Comparison of ENCODE assay signal across 8 cellular contexts in the genomic region with DNA sequence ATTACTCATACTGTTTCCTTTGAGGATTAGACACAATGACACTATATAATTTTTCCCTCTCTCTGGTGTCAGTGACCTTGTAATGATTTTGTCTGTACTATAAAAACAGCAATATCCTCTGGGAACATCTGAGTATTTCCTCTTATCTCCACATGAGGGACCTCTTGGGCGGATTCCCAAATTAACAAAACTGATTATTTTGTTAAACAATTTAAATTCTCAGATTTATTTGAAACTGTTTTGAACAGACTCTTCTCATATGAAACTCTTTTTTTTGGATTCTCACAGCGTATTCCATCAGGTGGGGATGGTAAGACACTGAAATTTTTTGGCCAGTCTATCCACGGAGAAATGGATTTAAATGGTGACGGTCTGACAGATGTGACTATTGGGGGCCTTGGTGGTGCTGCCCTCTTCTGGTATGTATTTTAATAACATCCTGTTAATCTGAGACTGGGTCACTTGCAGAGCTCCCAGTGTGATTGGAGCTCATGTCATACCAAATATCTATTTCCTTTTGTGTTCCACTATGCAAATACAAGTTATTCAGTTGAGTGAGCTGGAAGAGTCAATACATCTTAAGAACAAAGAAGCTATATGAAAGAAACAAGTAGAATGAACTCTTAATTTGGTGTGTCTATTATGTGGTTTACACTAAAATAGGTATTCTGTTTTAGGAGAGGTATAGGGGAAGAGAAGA.
A peak's percentile ranks its signal among the peaks of the same experiment; 100 is the strongest.
DNase-seq lines count a peak whose midpoint lies in the region; ATAC-seq, FAIRE-seq and TF ChIP-seq lines count a peak whose summit lies in the region.

No MANE protein-coding gene starts in this region.

- peak; percentile 71 for TF ChIP-seq RAD21 in GM12878 (IDR thresholded peaks at IDR 0.05; ENCODE audit: insufficient read depth, low read depth, low read length)

- H2AFZ ChIP-seq in GM12878 (ENCODE audit: control insufficient read depth, low read depth, low read length) = peak overlapping the region; percentile 41; the same call in 1 of the 2 replicates

- H3K4me2 ChIP-seq in GM12878 (ENCODE audit: control insufficient read depth, insufficient read depth) = peak overlapping the region; percentile 59

- in situ Hi-C loops in GM12878 (cut with MboI) = loop anchor here (5.0 kb wide), 1 partner anchor 123 kb away; no protein-coding TSS in a partner anchor

- peaks cover 5 to 7% (median 7%) of the 10 kb centered on the region in 3 donors for H3K4me1 Mint-ChIP-seq in T-cell

- peak; percentile 52 for DNase-seq in activated gamma-delta T cell treated with Interleukin-2 at 50 U/mL for 16 hours
- no peak for DNase-seq in activated gamma-delta T cell (lab: John Stamatoyannopoulos, UW)
- DNase-seq in NCI-H1105 (lab: John Stamatoyannopoulos, UW) = peak; percentile 29
- DNase-seq in T-cell = peak in 30 of 34 experiments; percentile 4 to 59 (median 24)
- DNase-seq in GM12878 (ENCODE audit: low read depth, low spot score) = peak; percentile 27
- peak; percentile 9 for DNase-seq in iPS DF 4.7 (ENCODE audit: extremely low read depth, low spot score)
- DNase-seq in small intestine = peak; percentile 61

- no peak overlapping the region for H3K27ac Mint-ChIP-seq in T-cell

- WGBS in GM12878 (ENCODE audit: insufficient coverage, insufficient replicate concordance, low lambda C conversion rate, missing lambda C conversion rate) = 3% methylated on average over 4 of the region's 4 CpGs
- 11 to 40% (median 37%) methylated on average over 4 of the region's 4 CpGs for WGBS in small intestine, 3 donors

- H3K9me3 ChIP-seq in GM12878 (replicated peaks; ENCODE audit: control insufficient read depth, insufficient read depth, low read length) (no peaks in the 10 kb centered on the region), small intestine (ENCODE audit: control insufficient read depth, low read depth) (no peaks in the 10 kb centered on the region)

- ATAC-seq in HG02763 (IDR thresholded peaks at IDR 0.05; ENCODE audit: unreplicated experiment) = peak; percentile 100
- peak; percentile 75 to 92 (median 86) for ATAC-seq in T-cell (replicated peaks in 1 of 4)
- peak; percentile 99 for ATAC-seq in GM12878

- TF ChIP-seq EP300 in GM12878 (IDR thresholded peaks at IDR 0.05; ENCODE audit: borderline replicate concordance in 1 of 2, control insufficient read depth in 1 of 2, low read depth in 2 of 2, low read length in 2 of 2) = no peak

- H3K27me3 Mint-ChIP-seq in T-cell = no peaks in the 10 kb centered on the region

- BruUV-seq in GM12878 (replicated peaks; lab: Mats Ljungman, UMichigan) = no TSS peak

- RAD21 ChIA-PET in GM12878 (lab: Charles Lee; ENCODE audit: unreplicated experiment) = interaction anchor here (0.6 to 1.5 kb wide), 10 partner anchors 10 to 229 kb away, joined by 3 to 8 read pairs (median 3); no protein-coding TSS in a partner anchor

- no peaks in the 10 kb centered on the region for H3K27me3 ChIP-seq in GM12878 (replicated peaks in 1 of 2; ENCODE audit: control insufficient read depth in 2 of 2, insufficient read depth in 2 of 2, low read length in 1 of 2)
- no peaks in the 10 kb centered on the region for H3K27me3 ChIP-seq in small intestine (ENCODE audit: control insufficient read depth in 2 of 2, insufficient read depth in 2 of 2, low read length in 2 of 2)

- H3K27ac ChIP-seq in GM12878 (ENCODE audit: control insufficient read depth, insufficient read depth) = no peak overlapping the region
- no peak overlapping the region for H3K27ac ChIP-seq in small intestine (ENCODE audit: low read depth in 1 of 2, low read length in 1 of 2)

- POLR2A ChIA-PET in T-cell (lab: Charles Lee) = interaction anchor here in 1 of 2 donors (0.6 kb wide), 1 partner anchor 18 kb away, joined by 3 read pairs; no protein-coding TSS in a partner anchor
- POLR2A ChIA-PET in GM12878 (lab: Charles Lee) = no interaction called here

- peak; percentile 62 to 65 (median 65) for TF ChIP-seq CTCF in GM12878 (IDR thresholded peaks at IDR 0.05 in 2 of 3, conservative IDR thresholded peaks at IDR 0.05 in 1 of 3; ENCODE audit: control insufficient read depth in 2 of 3, extremely low read depth in 1 of 3, insufficient read depth in 1 of 3, low read depth in 3 of 3, low read length in 3 of 3)

- H3K9me3 Mint-ChIP-seq in T-cell = no peaks in the 10 kb centered on the region

- SMC1A ChIA-PET in GM12878 (lab: Charles Lee; ENCODE audit: uncharacterized antibody, unreplicated experiment) = interaction anchor here (0.6 to 2.1 kb wide), 13 partner anchors 9 to 222 kb away, joined by 3 to 9 read pairs (median 4); a partner anchor contains a TSS

- intact Hi-C loops in GM12878 (cut with micrococcal nuclease; ENCODE audit: unreplicated experiment) = loop anchor here (1.0 kb wide), 2 partner anchors 128 to 222 kb away; a partner anchor contains a TSS

- peak overlapping the region; percentile 23 to 61 (median 45) for H3K4me3 Mint-ChIP-seq in T-cell

- H3K36me3 ChIP-seq in GM12878 (ENCODE audit: control insufficient read depth in 2 of 2, insufficient read depth in 2 of 2, low read length in 1 of 2) (no peaks in the 10 kb centered on the region), small intestine (ENCODE audit: control insufficient read depth in 2 of 2, insufficient read depth in 2 of 2, low read length in 2 of 2) (peaks cover 0 to 2% of the 10 kb centered on the region in 2 donors)

- peak overlapping the region; percentile 48; the same call in 1 of the 2 replicates for H3K4me3 ChIP-seq in GM12878
- no peak overlapping the region for H3K4me3 ChIP-seq in small intestine (ENCODE audit: low read depth in 1 of 2, low read length in 2 of 2)

- FAIRE-seq in GM12878 (lab: Jason Lieb, UNC) (peak; percentile 85), small intestine (lab: Jason Lieb, UNC) (no peak)

- CTCF ChIA-PET in T-cell (lab: Charles Lee) (interaction anchor here (0.6 to 3.2 kb wide), 28 partner anchors 8 to 260 kb away, joined by 3 to 31 read pairs (median 3); a partner anchor contains a TSS), GM12878 (lab: Yijun Ruan, JAX) (interaction anchor here (0.6 to 1.5 kb wide), 28 partner anchors 9 to 1957 kb away, joined by 3 to 14 read pairs (median 3); a partner anchor contains a TSS)

- H3K36me3 Mint-ChIP-seq in T-cell = no peaks in the 10 kb centered on the region

- no peak for TF ChIP-seq POLR2A in GM12878 (IDR thresholded peaks at IDR 0.05; ENCODE audit: low read depth, low read length)

- no peaks in the 10 kb centered on the region for H4K20me1 ChIP-seq in GM12878 (ENCODE audit: control insufficient read depth, insufficient read depth)

- H3K4me1 ChIP-seq in GM12878 (ENCODE audit: control insufficient read depth, insufficient read depth, low read length) (no peaks in the 10 kb centered on the region), small intestine (ENCODE audit: control insufficient read depth in 2 of 2, insufficient read depth in 1 of 2, low read depth in 1 of 2, low read length in 1 of 2) (no peaks in the 10 kb centered on the region)

- H3K9ac ChIP-seq in GM12878 (ENCODE audit: control insufficient read depth, insufficient read depth, low read length) = no peak overlapping the region

- no peaks in the 10 kb centered on the region for H3K79me2 ChIP-seq in GM12878 (ENCODE audit: control insufficient read depth, insufficient read depth, low read length)

TF ChIP-seq in GM12878, 131 proteins besides CTCF, POLR2A, EP300 and RAD21 (continues in another document):
- no peak for TF ChIP-seq NFIC (IDR thresholded peaks at IDR 0.05; ENCODE audit: low read depth, low read length)
- TF ChIP-seq YY1 (IDR thresholded peaks at IDR 0.05; ENCODE audit: low read depth, low read length) = peak; percentile 61; the same call in 1 of the 2 replicates
- TF ChIP-seq, protein P1, sequence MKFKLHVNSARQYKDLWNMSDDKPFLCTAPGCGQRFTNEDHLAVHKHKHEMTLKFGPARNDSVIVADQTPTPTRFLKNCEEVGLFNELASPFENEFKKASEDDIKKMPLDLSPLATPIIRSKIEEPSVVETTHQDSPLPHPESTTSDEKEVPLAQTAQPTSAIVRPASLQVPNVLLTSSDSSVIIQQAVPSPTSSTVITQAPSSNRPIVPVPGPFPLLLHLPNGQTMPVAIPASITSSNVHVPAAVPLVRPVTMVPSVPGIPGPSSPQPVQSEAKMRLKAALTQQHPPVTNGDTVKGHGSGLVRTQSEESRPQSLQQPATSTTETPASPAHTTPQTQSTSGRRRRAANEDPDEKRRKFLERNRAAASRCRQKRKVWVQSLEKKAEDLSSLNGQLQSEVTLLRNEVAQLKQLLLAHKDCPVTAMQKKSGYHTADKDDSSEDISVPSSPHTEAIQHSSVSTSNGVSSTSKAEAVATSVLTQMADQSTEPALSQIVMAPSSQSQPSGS (IDR thresholded peaks at IDR 0.05; ENCODE audit: low read length) = no peak
- TF ChIP-seq, protein P2, sequence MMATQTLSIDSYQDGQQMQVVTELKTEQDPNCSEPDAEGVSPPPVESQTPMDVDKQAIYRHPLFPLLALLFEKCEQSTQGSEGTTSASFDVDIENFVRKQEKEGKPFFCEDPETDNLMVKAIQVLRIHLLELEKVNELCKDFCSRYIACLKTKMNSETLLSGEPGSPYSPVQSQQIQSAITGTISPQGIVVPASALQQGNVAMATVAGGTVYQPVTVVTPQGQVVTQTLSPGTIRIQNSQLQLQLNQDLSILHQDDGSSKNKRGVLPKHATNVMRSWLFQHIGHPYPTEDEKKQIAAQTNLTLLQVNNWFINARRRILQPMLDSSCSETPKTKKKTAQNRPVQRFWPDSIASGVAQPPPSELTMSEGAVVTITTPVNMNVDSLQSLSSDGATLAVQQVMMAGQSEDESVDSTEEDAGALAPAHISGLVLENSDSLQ (IDR thresholded peaks at IDR 0.05) = peak; percentile 41
- no peak for TF ChIP-seq LARP7 (IDR thresholded peaks at IDR 0.05)
- peak; percentile 68 for TF ChIP-seq SMC3 (IDR thresholded peaks at IDR 0.05; ENCODE audit: borderline replicate concordance, low read length)
- no peak for TF ChIP-seq RCOR1 (conservative IDR thresholded peaks at IDR 0.05; ENCODE audit: low read depth, low read length)
- TF ChIP-seq, protein P3, sequence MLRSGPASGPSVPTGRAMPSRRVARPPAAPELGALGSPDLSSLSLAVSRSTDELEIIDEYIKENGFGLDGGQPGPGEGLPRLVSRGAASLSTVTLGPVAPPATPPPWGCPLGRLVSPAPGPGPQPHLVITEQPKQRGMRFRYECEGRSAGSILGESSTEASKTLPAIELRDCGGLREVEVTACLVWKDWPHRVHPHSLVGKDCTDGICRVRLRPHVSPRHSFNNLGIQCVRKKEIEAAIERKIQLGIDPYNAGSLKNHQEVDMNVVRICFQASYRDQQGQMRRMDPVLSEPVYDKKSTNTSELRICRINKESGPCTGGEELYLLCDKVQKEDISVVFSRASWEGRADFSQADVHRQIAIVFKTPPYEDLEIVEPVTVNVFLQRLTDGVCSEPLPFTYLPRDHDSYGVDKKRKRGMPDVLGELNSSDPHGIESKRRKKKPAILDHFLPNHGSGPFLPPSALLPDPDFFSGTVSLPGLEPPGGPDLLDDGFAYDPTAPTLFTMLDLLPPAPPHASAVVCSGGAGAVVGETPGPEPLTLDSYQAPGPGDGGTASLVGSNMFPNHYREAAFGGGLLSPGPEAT (IDR thresholded peaks at IDR 0.05; ENCODE audit: low read depth) = 0 out of 2 replicates have a peak, but pooled peaks have one; percentile 20
